Comparison of ENCODE assay signal across 20 cellular contexts in the genomic region with DNA sequence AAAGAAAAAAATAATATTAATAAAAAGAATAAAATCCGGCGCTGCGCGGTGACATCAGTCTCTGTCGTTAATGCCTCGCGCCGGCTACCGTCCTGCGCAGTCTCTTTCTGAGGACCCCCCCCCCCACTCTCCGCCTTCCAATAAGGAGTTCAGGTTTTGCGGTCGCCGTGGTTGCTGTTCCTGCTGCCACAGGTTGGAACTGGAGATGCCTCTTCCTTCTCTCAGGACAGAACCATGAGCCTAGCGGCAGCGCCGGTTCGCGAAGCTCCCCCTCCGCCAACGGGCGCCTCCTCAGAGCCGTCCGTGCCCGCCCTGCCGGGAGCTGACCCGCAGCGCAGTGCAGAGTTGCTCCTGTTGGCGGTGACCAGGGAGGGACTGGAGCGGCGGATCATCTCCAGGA.
DNase-seq lines count a peak whose midpoint lies in the region; ATAC-seq and TF ChIP-seq lines count a peak whose summit lies in the region.
"Had no signal": no experiment of that assay in that cellular context is flagged by ENCODE, and none has a peak within 500 bp of the region (broad histone marks: within the 10 kb centered on the region; RNA-seq: fewer than 3 reads in every experiment).

No MANE protein-coding gene starts in this region.

- TF ChIP-seq CTCF in osteocyte (IDR thresholded peaks at IDR 0.05) (no peak), natural killer cell (IDR thresholded peaks at IDR 0.05) (no peak)

- intact Hi-C loops in natural killer cell (cut with micrococcal nuclease): no loop called here

- H3K27me3 Mint-ChIP-seq in osteocyte (ENCODE audit: unreplicated experiment): no peaks in the 10 kb centered on the region
- H3K27me3 Mint-ChIP-seq in natural killer cell (ENCODE audit: low read depth in 2 of 2): no peaks in the 10 kb centered on the region
- H3K27me3 Mint-ChIP-seq: B cell, T-cell had no signal

- peaks cover 33% of the 10 kb centered on the region for H3K9me3 Mint-ChIP-seq in osteocyte (ENCODE audit: unreplicated experiment)
- peaks cover 7 to 19% of the 10 kb centered on the region in 2 donors for H3K9me3 Mint-ChIP-seq in natural killer cell

- peak; percentile 71 to 76 for DNase-seq in NCI-H1930 (lab: John Stamatoyannopoulos, UW)
- peak; percentile 71 for DNase-seq in SHP77 treated with DMSO at 0.1 percent for 48 hours (lab: John Stamatoyannopoulos, UW)
- peak; percentile 83 for DNase-seq in osteocyte (ENCODE audit: extremely low spot score, unreplicated experiment)
- no peak for DNase-seq in natural killer cell
- DNase-seq in islet precursor cell: no peak
- DNase-seq: CD8-positive, alpha-beta T cell; DMS79 treated with DMSO at 0.1 percent for 48 hours; GM23248; H9; KG1; MM.1S; NCI-H2081 treated with DMSO at 0.1 percent for 48 hours; NCI-H2171; NCI-H526 treated with DMSO at 0.1 percent for 48 hours; SJCRH30; T-cell had no signal

- H3K4me3 Mint-ChIP-seq in osteocyte (ENCODE audit: unreplicated experiment) (no peak overlapping the region), natural killer cell (no peak overlapping the region)
- H3K4me3 Mint-ChIP-seq: B cell; CD8-positive, alpha-beta T cell; H9; T-cell; T-helper 2 cell treated with Interferon-gamma antibody and Interleukin-4, amounts not matched to agents 5 μg/mL and 100 μg/mL, for 36 hours had no signal

- H3K4me1 ChIP-seq in ES-I3 (ENCODE audit: insufficient read depth, low read length): no peaks in the 10 kb centered on the region
- H3K4me1 ChIP-seq: SJCRH30 had no signal

- H3K4me1 Mint-ChIP-seq in osteocyte (ENCODE audit: unreplicated experiment): no peaks in the 10 kb centered on the region
- no peaks in the 10 kb centered on the region for H3K4me1 Mint-ChIP-seq in natural killer cell
- H3K4me1 Mint-ChIP-seq: B cell, H9, T-cell had no signal

- ATAC-seq in natural killer cell (no peak), HG02610 (IDR thresholded peaks at IDR 0.05; ENCODE audit: unreplicated experiment) (no peak)
- ATAC-seq: CD8-positive, alpha-beta T cell; T-cell had no signal

- peak overlapping the region; percentile 53; the same call in 1 of the 2 replicates for H3K9ac ChIP-seq in ES-I3 (ENCODE audit: low read depth, low read length)
- H3K9ac ChIP-seq: GM23248 had no signal

- H3K36me3 ChIP-seq in ES-I3 (ENCODE audit: insufficient read depth, low read length): no peaks in the 10 kb centered on the region
- H3K36me3 ChIP-seq: SJCRH30 had no signal

- no peaks in the 10 kb centered on the region for H3K9me3 ChIP-seq in ES-I3 (ENCODE audit: control insufficient read depth, insufficient read depth, low read length)
- H3K9me3 ChIP-seq: SJCRH30 had no signal

- H3K36me3 Mint-ChIP-seq in osteocyte (ENCODE audit: unreplicated experiment) (peaks cover 2% of the 10 kb centered on the region), natural killer cell (peaks cover 6% of the 10 kb centered on the region)
- H3K36me3 Mint-ChIP-seq: CD8-positive, alpha-beta T cell; T-cell had no signal

- H3K27ac Mint-ChIP-seq in osteocyte (ENCODE audit: unreplicated experiment) (no peak overlapping the region), natural killer cell (no peak overlapping the region)
- H3K27ac Mint-ChIP-seq: B cell; CD8-positive, alpha-beta T cell; H9; T-cell; T-helper 2 cell treated with Interferon-gamma antibody and Interleukin-4, amounts not matched to agents 5 μg/mL and 100 μg/mL, for 36 hours had no signal

Comparison
In these comparisons a context has a peak if more than half of its experiments do, and no peak if none do; other contexts are left out.
1. DNase-seq: peak in NCI-H1930 (2 of 2), SHP77 treated with DMSO at 0.1 percent for 48 hours (single experiment) and osteocyte (single experiment); none in natural killer cell (single experiment) and islet precursor cell (single experiment).